ENCODE assay signal across 19 cellular contexts in genomic region chr5:119420173-119420572, GRCh38. TPM values are rescaled to one million over a fixed set of nuclear protein-coding genes. Genes with fewer than 3 reads are reported as not detected.
DNase-seq lines count a peak whose midpoint lies in the region; ATAC-seq and TF ChIP-seq lines count a peak whose summit lies in the region.
"Had no signal": no experiment of that assay in that cellular context is flagged by ENCODE, and none has a peak within 500 bp of the region (broad histone marks: within the 10 kb centered on the region; RNA-seq: fewer than 3 reads in every experiment).

No MANE protein-coding gene starts in this region.

- H3K9me3 Mint-ChIP-seq in WTC11 = no peaks in the 10 kb centered on the region
- H3K9me3 Mint-ChIP-seq in activated naive CD4-positive, alpha-beta T cell treated with anti-CD3 and anti-CD28 coated beads, Interleukin-2, amount 50 U/mL, for 72 hours = no peaks in the 10 kb centered on the region

- POLR2A ChIA-PET in WTC11 (lab: Charles Lee) = no interaction called here

- no peak overlapping the region for H3K4me3 ChIP-seq in skin epidermis
- H3K4me3 ChIP-seq: body of pancreas, dorsolateral prefrontal cortex, sigmoid colon, SK-N-MC had no signal

- peaks cover 29% of the 10 kb centered on the region for H3K4me1 Mint-ChIP-seq in WTC11

- H3K36me3 Mint-ChIP-seq in WTC11 = no peaks in the 10 kb centered on the region
- H3K36me3 Mint-ChIP-seq in activated naive CD4-positive, alpha-beta T cell treated with anti-CD3 and anti-CD28 coated beads, Interleukin-2, amount 50 U/mL, for 72 hours = no peaks in the 10 kb centered on the region

- DNase-seq in ELF-1 (ENCODE audit: low read depth, low spot score) (peak; percentile 79), NOMO-1 (lab: John Stamatoyannopoulos, UW; ENCODE audit: unreplicated experiment in 2 of 2) (peak; percentile 49 to 51), WTC11 (ENCODE audit: low spot score) (no peak), NCI-H2196 (lab: John Stamatoyannopoulos, UW; ENCODE audit: unreplicated experiment) (no peak), NCI-H2107 treated with DMSO at 0.1 percent for 48 hours (lab: John Stamatoyannopoulos, UW; ENCODE audit: unreplicated experiment) (no peak), AG08395 (ENCODE audit: low spot score) (no peak)
- no peak for DNase-seq in activated naive CD4-positive, alpha-beta T cell treated with anti-CD3 and anti-CD28 coated beads, Interleukin-2, amount 50 U/mL, for 72 hours (ENCODE audit: low spot score in 2 of 2)
- DNase-seq: activated naive CD4-positive, alpha-beta T cell treated with Interleukin-2 at 50 U/mL for 16 hours; DMS 273 treated with DMSO at 0.1 percent for 48 hours; dorsolateral prefrontal cortex; NCI-H1105; NCI-H2227 treated with DMSO at 0.1 percent for 48 hours; sigmoid colon; stimulated activated CD4-positive, alpha-beta T cell treated with anti-CD3 and anti-CD28 coated beads, Interleukin-4, amount 100 ng/mL, for 4 hours; WERI-Rb-1 had no signal

- CTCF ChIA-PET in WTC11 (lab: Charles Lee) = no interaction called here

- peak overlapping the region in 14 of 21 experiments; percentile 19 to 77 (median 61) for H3K27ac ChIP-seq in skin epidermis
- H3K27ac ChIP-seq: body of pancreas, dorsolateral prefrontal cortex, sigmoid colon, SK-N-MC, WERI-Rb-1 had no signal

- no peak overlapping the region for H3K27ac Mint-ChIP-seq in WTC11
- no peak overlapping the region for H3K27ac Mint-ChIP-seq in activated naive CD4-positive, alpha-beta T cell treated with anti-CD3 and anti-CD28 coated beads, Interleukin-2, amount 50 U/mL, for 72 hours

- no peaks in the 10 kb centered on the region for H3K27me3 Mint-ChIP-seq in WTC11 (ENCODE audit: low read depth)

- TF ChIP-seq CTCF in WTC11 (IDR thresholded peaks at IDR 0.05) = no peak

- H3K4me3 Mint-ChIP-seq in WTC11 = no peak overlapping the region

- ATAC-seq in WTC11 = peak; percentile 52
- no peak for ATAC-seq in activated naive CD4-positive, alpha-beta T cell treated with anti-CD3 and anti-CD28 coated beads, Interleukin-2, amount 50 U/mL, for 72 hours
- ATAC-seq: body of pancreas, HepG2 had no signal

TF ChIP-seq in WTC11, 78 proteins besides CTCF, POLR2A, EP300 and RAD21:
- no peak for TF ChIP-seq NFYB (CRISPR knock-in tag; conservative IDR thresholded peaks at IDR 0.05; ENCODE audit: low read depth)
- no peak for TF ChIP-seq SP1 (CRISPR knock-in tag; conservative IDR thresholded peaks at IDR 0.05)
- TF ChIP-seq ZNF281 (CRISPR knock-in tag; IDR thresholded peaks at IDR 0.05) = no peak
- TF ChIP-seq FOXP4 (CRISPR knock-in tag; IDR thresholded peaks at IDR 0.05) = no peak
- no peak for TF ChIP-seq ETV6 (CRISPR knock-in tag; IDR thresholded peaks at IDR 0.05)
- TF ChIP-seq ZBTB43 (CRISPR knock-in tag; IDR thresholded peaks at IDR 0.05) = no peak
- no peak for TF ChIP-seq USF1 (CRISPR knock-in tag; IDR thresholded peaks at IDR 0.05)
- no peak for TF ChIP-seq FOXP1 (CRISPR knock-in tag; IDR thresholded peaks at IDR 0.05; ENCODE audit: borderline replicate concordance)
- TF ChIP-seq NR3C1 (CRISPR knock-in tag; conservative IDR thresholded peaks at IDR 0.05; ENCODE audit: low read depth) = no peak
- TF ChIP-seq ZNF671 (CRISPR knock-in tag; IDR thresholded peaks at IDR 0.05) = no peak
- no peak for TF ChIP-seq ATF2 (CRISPR knock-in tag; IDR thresholded peaks at IDR 0.05; ENCODE audit: borderline replicate concordance, low read depth)
- TF ChIP-seq ATF1 (CRISPR knock-in tag; IDR thresholded peaks at IDR 0.05) = no peak
- no peak for TF ChIP-seq CBFB (CRISPR knock-in tag; IDR thresholded peaks at IDR 0.05; ENCODE audit: low read depth)
- TF ChIP-seq ZNF263 (CRISPR knock-in tag; IDR thresholded peaks at IDR 0.05; ENCODE audit: low read depth) = no peak

RNA-seq across cellular contexts. Expression of gene HSD17B4, which starts 32.1 kb away (rescaled TPM):
- total RNA-seq in WTC11 (2021) = 362 to 409 TPM (median 407 TPM) in 3 replicates
- 10 to 100 TPM; 49.7 to 85.1 TPM for total RNA-seq in activated naive CD4-positive, alpha-beta T cell treated with anti-CD3 and anti-CD28 coated beads, Interleukin-2, amount 50 U/mL, for 72 hours

Comparison
In these comparisons a context has a peak if more than half of its experiments do, and no peak if none do; other contexts are left out.
1. DNase-seq: peak in ELF-1 (single experiment) and NOMO-1 (2 of 2); none in WTC11 (single experiment), NCI-H2196 (single experiment), NCI-H2107 treated with DMSO at 0.1 percent for 48 hours (single experiment), AG08395 (single experiment) and activated naive CD4-positive, alpha-beta T cell treated with anti-CD3 and anti-CD28 coated beads, Interleukin-2, amount 50 U/mL, for 72 hours (0 of 2).